26 cellular contexts compared by ENCODE assay signal in genomic region chr14:62718629-62719028, GRCh38.
DNase-seq lines count a peak whose midpoint lies in the region; ATAC-seq, FAIRE-seq and TF ChIP-seq lines count a peak whose summit lies in the region.
"Had no signal": no experiment of that assay in that cellular context is flagged by ENCODE, and none has a peak within 500 bp of the region (broad histone marks: within the 10 kb centered on the region; RNA-seq: fewer than 3 reads in every experiment).

No MANE protein-coding gene starts in this region.

- WGBS in HepG2 (ENCODE audit: low lambda C conversion rate) = 97% methylated on average over 1 of the region's 1 CpG
- WGBS in right lobe of liver (ENCODE audit: insufficient coverage, low coverage, low lambda C conversion rate, missing lambda C conversion rate) = 93% methylated on average over 1 of the region's 1 CpG
- no CpG with 5 or more reads among the region's 1 CpG for WGBS in IMR-90 (ENCODE audit: extremely low coverage in 2 of 2, insufficient read length in 1 of 2), 2 experiments
- WGBS in suprapubic skin = 96% methylated on average over 1 of the region's 1 CpG

- H3K18ac ChIP-seq in IMR-90 (ENCODE audit: low read depth, low read length) = no peak overlapping the region

- H3K36me3 ChIP-seq in HepG2 (replicated peaks in 1 of 2; ENCODE audit: control insufficient read depth in 1 of 2, insufficient read depth in 2 of 2, low read length in 2 of 2) = no peaks in the 10 kb centered on the region
- no peaks in the 10 kb centered on the region for H3K36me3 ChIP-seq in right lobe of liver
- no peaks in the 10 kb centered on the region for H3K36me3 ChIP-seq in IMR-90 (ENCODE audit: control insufficient read depth, insufficient read depth, low read length)
- H3K36me3 ChIP-seq in suprapubic skin = no peaks in the 10 kb centered on the region
- H3K36me3 ChIP-seq: BE2C, BLaER1 had no signal

- no peak overlapping the region for H3K4ac ChIP-seq in IMR-90 (ENCODE audit: low read depth, low read length)

- TF ChIP-seq CTCF in HepG2 (CRISPR knock-in tag; IDR thresholded peaks at IDR 0.05) = no peak
- TF ChIP-seq CTCF in right lobe of liver (IDR thresholded peaks at IDR 0.05) = no peak
- TF ChIP-seq CTCF in IMR-90 (conservative IDR thresholded peaks at IDR 0.05; ENCODE audit: low read depth, low read length) = no peak
- no peak for TF ChIP-seq CTCF in suprapubic skin (IDR thresholded peaks at IDR 0.05)

- H4K20me1 ChIP-seq in HepG2 (ENCODE audit: insufficient read depth, low read length) (no peaks in the 10 kb centered on the region), IMR-90 (ENCODE audit: insufficient read depth, low read length) (no peaks in the 10 kb centered on the region)
- H4K20me1 ChIP-seq: BLaER1 had no signal

- no peak for TF ChIP-seq POLR2A in HepG2 (IDR thresholded peaks at IDR 0.05; ENCODE audit: insufficient read depth in 1 of 2, low read depth in 2 of 2, low read length in 2 of 2)
- TF ChIP-seq POLR2A in right lobe of liver (IDR thresholded peaks at IDR 0.05) = no peak
- no peak for TF ChIP-seq POLR2A in IMR-90 (IDR thresholded peaks at IDR 0.05; ENCODE audit: low read depth, low read length)
- TF ChIP-seq POLR2A in suprapubic skin (IDR thresholded peaks at IDR 0.05) = no peak

- dilution Hi-C loops in IMR-90 (cut with HindIII; ENCODE audit: low sequenced_read_pairs, unreplicated experiment) = no loop called here

- no peak overlapping the region for H4K91ac ChIP-seq in IMR-90 (ENCODE audit: insufficient read depth, low read depth, low read length)

- H3K27ac ChIP-seq in HepG2 (ENCODE audit: extremely low read length, insufficient read depth, low read length) = no peak overlapping the region
- no peak overlapping the region for H3K27ac ChIP-seq in right lobe of liver
- H3K27ac ChIP-seq in IMR-90 (ENCODE audit: insufficient read depth, low read length) = no peak overlapping the region
- H3K27ac ChIP-seq in suprapubic skin = no peak overlapping the region
- H3K27ac ChIP-seq: 22Rv1, BLaER1 had no signal

- H3K9me1 ChIP-seq in IMR-90 (ENCODE audit: insufficient read depth, low read length) = no peaks in the 10 kb centered on the region

- H3K4me2 ChIP-seq in HepG2 (ENCODE audit: low read depth, low read length) = no peak overlapping the region
- no peak overlapping the region for H3K4me2 ChIP-seq in IMR-90 (ENCODE audit: low read depth, low read length)
- H3K4me2 ChIP-seq: BLaER1 had no signal

- no peak overlapping the region for H4K5ac ChIP-seq in IMR-90 (ENCODE audit: low read depth, low read length)

- no peak overlapping the region for H2BK5ac ChIP-seq in IMR-90 (ENCODE audit: low read depth, low read length, poor library complexity, severe bottlenecking)

- H2BK20ac ChIP-seq in IMR-90 (ENCODE audit: low read depth, low read length) = no peak overlapping the region

- no peaks in the 10 kb centered on the region for H3K27me3 Mint-ChIP-seq in natural killer cell treated with Interleukin-12 subunit alpha and Interleukin-12 subunit beta and Interleukin-15 and Interleukin-18, amount 100 ng/mL, for 72 hours
- H3K27me3 Mint-ChIP-seq: CD4-positive, alpha-beta memory T cell; CD4-positive, CD25-positive, alpha-beta regulatory T cell; CD8-positive, alpha-beta memory T cell had no signal

- H3K9ac ChIP-seq in HepG2 (ENCODE audit: insufficient read depth, low read depth, low read length) = no peak overlapping the region
- no peak overlapping the region for H3K9ac ChIP-seq in IMR-90 (ENCODE audit: low read depth, low read length)
- H3K9ac ChIP-seq: BLaER1 had no signal

- in situ Hi-C loops in HepG2 (cut with HindIII; ENCODE audit: extremely low pct_ligation_motif_present, low pct_unique_long_range_greater_than_20kb) (no loop called here), IMR-90 (cut with MboI; ENCODE audit: low sequenced_read_pairs) (no loop called here)

- no peak for TF ChIP-seq EP300 in HepG2 (IDR thresholded peaks at IDR 0.05; ENCODE audit: low read depth in 2 of 2, low read length in 2 of 2)
- no peak for TF ChIP-seq EP300 in HepG2 (CRISPR knock-in tag; IDR thresholded peaks at IDR 0.05; ENCODE audit: borderline replicate concordance)
- TF ChIP-seq EP300 in suprapubic skin (IDR thresholded peaks at IDR 0.05) = no peak

- no peak overlapping the region for H3K4me3 Mint-ChIP-seq in natural killer cell treated with Interleukin-12 subunit alpha and Interleukin-12 subunit beta and Interleukin-15 and Interleukin-18, amount 100 ng/mL, for 72 hours
- H3K4me3 Mint-ChIP-seq: CD14-positive monocyte; CD4-positive, alpha-beta memory T cell; CD4-positive, CD25-positive, alpha-beta regulatory T cell; CD8-positive, alpha-beta memory T cell had no signal

- H3K79me2 ChIP-seq in HepG2 (ENCODE audit: insufficient read depth, low read length) = no peaks in the 10 kb centered on the region

- no peak overlapping the region for H3K14ac ChIP-seq in IMR-90 (replicated peaks; ENCODE audit: low read depth, low read length)

- FAIRE-seq in HepG2 (lab: Jason Lieb, UNC) (no peak), urothelium cell line (lab: Jason Lieb, UNC) (peak; percentile 23)
- FAIRE-seq: GM12878, GM12892, GM19239 had no signal

- H3K27me3 ChIP-seq in HepG2 (ENCODE audit: control insufficient read depth in 1 of 2, insufficient read depth in 2 of 2, low read length in 2 of 2) (no peaks in the 10 kb centered on the region), right lobe of liver (no peaks in the 10 kb centered on the region), IMR-90 (ENCODE audit: control insufficient read depth, insufficient read depth, low read length) (no peaks in the 10 kb centered on the region), suprapubic skin (no peaks in the 10 kb centered on the region)
- H3K27me3 ChIP-seq: BE2C, BLaER1 had no signal

- DNase-seq in HepG2 (ENCODE audit: low spot score) = no peak
- DNase-seq in right lobe of liver = no peak
- no peak for DNase-seq in IMR-90
- no peak for DNase-seq in urothelium cell line (ENCODE audit: low spot score)
- no peak for DNase-seq in natural killer cell treated with Interleukin-12 subunit alpha and Interleukin-12 subunit beta and Interleukin-15 and Interleukin-18, amount 100 ng/mL, for 72 hours (ENCODE audit: low spot score)
- DNase-seq in suprapubic skin (ENCODE audit: low spot score in 2 of 2) = no peak
- DNase-seq: ACHN; BE2C; C1 segment of cervical spinal cord; CD4-positive, alpha-beta memory T cell; CD4-positive, CD25-positive, alpha-beta regulatory T cell; CD8-positive, alpha-beta memory T cell; COR-L47; DMS 273 treated with DMSO at 0.1 percent for 48 hours; DMS153; DMS53; DMS79; DND-41; EL; GDM1 had no signal

- H3K9me3 ChIP-seq in HepG2 (ENCODE audit: low read length) = no peaks in the 10 kb centered on the region
- H3K9me3 ChIP-seq in right lobe of liver = no peaks in the 10 kb centered on the region
- no peaks in the 10 kb centered on the region for H3K9me3 ChIP-seq in IMR-90 (ENCODE audit: control insufficient read depth, insufficient read depth, low read length)
- H3K9me3 ChIP-seq in suprapubic skin = no peaks in the 10 kb centered on the region
- H3K9me3 ChIP-seq: BE2C, BLaER1 had no signal

- no TSS peak for BruUV-seq in HepG2 (replicated peaks; lab: Mats Ljungman, UMichigan)
- BruUV-seq in IMR-90 (replicated peaks; lab: Mats Ljungman, UMichigan) = no TSS peak

- H2AFZ ChIP-seq in HepG2 (ENCODE audit: low read length) (no peak overlapping the region), IMR-90 (replicated peaks; ENCODE audit: low read length, poor library complexity) (no peak overlapping the region)

- no peak overlapping the region for H2BK15ac ChIP-seq in IMR-90 (ENCODE audit: low read depth, low read length)

- H2BK120ac ChIP-seq in IMR-90 (ENCODE audit: low read depth, low read length) = no peak overlapping the region

- H3K36me3 Mint-ChIP-seq in natural killer cell treated with Interleukin-12 subunit alpha and Interleukin-12 subunit beta and Interleukin-15 and Interleukin-18, amount 100 ng/mL, for 72 hours = no peaks in the 10 kb centered on the region
- H3K36me3 Mint-ChIP-seq: CD14-positive monocyte; CD4-positive, alpha-beta memory T cell; CD8-positive, alpha-beta memory T cell had no signal

- no peaks in the 10 kb centered on the region for H3K4me1 ChIP-seq in HepG2 (ENCODE audit: insufficient read depth, low read length)
- H3K4me1 ChIP-seq in right lobe of liver = no peaks in the 10 kb centered on the region
- H3K4me1 ChIP-seq in IMR-90 (ENCODE audit: control insufficient read depth, insufficient read depth, low read length) = no peaks in the 10 kb centered on the region
- H3K4me1 ChIP-seq in suprapubic skin = no peaks in the 10 kb centered on the region
- H3K4me1 ChIP-seq: BE2C, BLaER1 had no signal

- ATAC-seq in HepG2 = no peak
- no peak for ATAC-seq in right lobe of liver
- no peak for ATAC-seq in IMR-90 (ENCODE audit: low read depth)
- ATAC-seq in natural killer cell treated with Interleukin-12 subunit alpha and Interleukin-12 subunit beta and Interleukin-15 and Interleukin-18, amount 100 ng/mL, for 72 hours = no peak
- ATAC-seq: GM12878 had no signal

- peaks cover 10% of the 10 kb centered on the region for H3K9me3 Mint-ChIP-seq in natural killer cell treated with Interleukin-12 subunit alpha and Interleukin-12 subunit beta and Interleukin-15 and Interleukin-18, amount 100 ng/mL, for 72 hours

- POLR2A ChIA-PET in HepG2 (lab: Yijun Ruan, JAX) (no interaction called here), IMR-90 (lab: Charles Lee; ENCODE audit: unreplicated experiment) (no interaction called here)

- H3K4me1 Mint-ChIP-seq in natural killer cell treated with Interleukin-12 subunit alpha and Interleukin-12 subunit beta and Interleukin-15 and Interleukin-18, amount 100 ng/mL, for 72 hours (ENCODE audit: low read depth in 2 of 2) = no peaks in the 10 kb centered on the region
- H3K4me1 Mint-ChIP-seq: CD14-positive monocyte; CD4-positive, alpha-beta memory T cell; CD4-positive, CD25-positive, alpha-beta regulatory T cell; CD8-positive, alpha-beta memory T cell had no signal

- no peak overlapping the region for H3K27ac Mint-ChIP-seq in natural killer cell treated with Interleukin-12 subunit alpha and Interleukin-12 subunit beta and Interleukin-15 and Interleukin-18, amount 100 ng/mL, for 72 hours
- H3K27ac Mint-ChIP-seq: CD14-positive monocyte; CD4-positive, alpha-beta memory T cell; CD4-positive, CD25-positive, alpha-beta regulatory T cell; CD8-positive, alpha-beta memory T cell had no signal

- TF ChIP-seq RAD21 in HepG2 (CRISPR knock-in tag; IDR thresholded peaks at IDR 0.05) (no peak), IMR-90 (IDR thresholded peaks at IDR 0.05; ENCODE audit: low read length) (no peak)

- CTCF ChIA-PET in HepG2 (lab: Yijun Ruan, JAX; ENCODE audit: low intra/inter-chr PET ratio, low total read pairs) (no interaction called here), IMR-90 (lab: Yijun Ruan, JAX) (no interaction called here)

- no peak overlapping the region for H3K23ac ChIP-seq in IMR-90 (ENCODE audit: low read depth, low read length)

- H3K79me1 ChIP-seq in IMR-90 (ENCODE audit: low read depth in 1 of 2, low read length in 2 of 2) = no peaks in the 10 kb centered on the region

- H2AK9ac ChIP-seq in IMR-90 (replicated peaks; ENCODE audit: low read depth, low read length, poor library complexity) = no peak overlapping the region

- H3K56ac ChIP-seq in IMR-90 (ENCODE audit: extremely low read depth, insufficient read depth, low read length) = no peak overlapping the region

- no peak overlapping the region for H2AK5ac ChIP-seq in IMR-90 (ENCODE audit: low read depth, low read length)

- intact Hi-C loops in HepG2 (cut with micrococcal nuclease; ENCODE audit: unreplicated experiment) = no loop called here
- intact Hi-C loops in right lobe of liver (cut with DNase I) = no loop called here
- intact Hi-C loops in IMR-90 (cut with micrococcal nuclease) = no loop called here

- H3K4me3 ChIP-seq in HepG2 (replicated peaks in 1 of 3; ENCODE audit: insufficient read depth in 1 of 3, low read depth in 2 of 3, low read length in 3 of 3) (no peak overlapping the region), right lobe of liver (no peak overlapping the region), IMR-90 (ENCODE audit: insufficient read depth, low read depth, low read length) (no peak overlapping the region), suprapubic skin (no peak overlapping the region)
- H3K4me3 ChIP-seq: BLaER1, GM12878 had no signal

- no peak overlapping the region for H4K8ac ChIP-seq in IMR-90 (ENCODE audit: low read depth in 2 of 2, low read length in 2 of 2)
